Comparison of ENCODE assay signal across 12 cellular contexts in the genomic region with DNA sequence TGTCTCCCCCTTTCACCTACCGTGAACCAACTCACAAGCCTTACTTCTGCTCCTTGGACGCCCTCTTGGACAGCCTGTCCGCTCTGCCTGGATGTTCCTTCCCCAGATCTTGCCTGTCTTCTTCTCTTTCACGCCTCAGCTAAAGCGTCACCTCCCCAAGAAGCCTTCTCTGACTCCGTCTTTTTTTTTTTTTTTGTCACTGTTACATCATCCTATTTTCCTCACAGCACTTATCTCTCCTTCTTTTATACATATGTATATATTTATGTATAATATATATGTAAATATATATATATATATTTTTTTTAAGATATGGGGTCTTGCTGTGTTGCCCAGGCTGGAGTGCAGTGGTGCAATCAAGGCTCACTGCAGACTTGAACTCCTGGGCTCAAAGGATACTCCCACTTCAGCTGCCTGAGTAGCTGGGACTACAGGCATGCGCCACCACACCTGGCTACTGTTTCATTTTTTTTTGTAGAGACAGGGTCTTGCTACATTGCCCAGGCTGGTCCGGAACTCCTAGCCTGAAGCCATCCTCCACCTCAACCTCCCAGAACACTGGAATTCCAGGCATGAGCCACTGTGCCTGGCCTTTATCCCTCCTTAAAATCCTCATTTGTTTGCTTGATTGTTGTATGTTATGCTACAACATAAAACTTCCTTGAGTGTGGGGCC. TPM values are rescaled to one million over a fixed set of nuclear protein-coding genes. Genes with fewer than 3 reads are reported as not detected.
A peak's percentile ranks its signal among the peaks of the same experiment; 100 is the strongest.
DNase-seq lines count a peak whose midpoint lies in the region; ATAC-seq and TF ChIP-seq lines count a peak whose summit lies in the region.
"Had no signal": no experiment of that assay in that cellular context is flagged by ENCODE, and none has a peak within 500 bp of the region (broad histone marks: within the 10 kb centered on the region; RNA-seq: fewer than 3 reads in every experiment).

No MANE protein-coding gene starts in this region.

- H3K9me3 Mint-ChIP-seq in activated naive CD4-positive, alpha-beta T cell treated with anti-CD3 and anti-CD28 coated beads, Interleukin-2, amount 10 ng/mL, durations not matched to agents 7 days and 5 days, result no peaks in the 10 kb centered on the region
- peaks cover 1% of the 10 kb centered on the region for H3K9me3 Mint-ChIP-seq in activated CD8-positive, alpha-beta T cell treated with anti-CD3 and anti-CD28 coated beads for 36 hours
- peaks cover 5% of the 10 kb centered on the region for H3K9me3 Mint-ChIP-seq in neural progenitor cell

- H3K36me3 ChIP-seq in left lung (no peaks in the 10 kb centered on the region), suprapubic skin (no peaks in the 10 kb centered on the region), neural progenitor cell (no peaks in the 10 kb centered on the region), A673 (ENCODE audit: insufficient read depth, low read length, poor library complexity, severe bottlenecking) (no peaks in the 10 kb centered on the region)
- H3K36me3 ChIP-seq: thoracic aorta had no signal

- peak overlapping the region; percentile 91 for H3K27ac Mint-ChIP-seq in activated naive CD4-positive, alpha-beta T cell treated with anti-CD3 and anti-CD28 coated beads, Interleukin-2, amount 10 ng/mL, durations not matched to agents 7 days and 5 days
- H3K27ac Mint-ChIP-seq in activated CD8-positive, alpha-beta T cell treated with anti-CD3 and anti-CD28 coated beads for 36 hours, result peak overlapping the region; percentile 96
- H3K27ac Mint-ChIP-seq in neural progenitor cell, result no peak overlapping the region

- H3K9me3 ChIP-seq in left lung, result no peaks in the 10 kb centered on the region
- no peaks in the 10 kb centered on the region for H3K9me3 ChIP-seq in suprapubic skin
- H3K9me3 ChIP-seq in neural progenitor cell (ENCODE audit: low read depth), result no peaks in the 10 kb centered on the region
- H3K9me3 ChIP-seq in A673 (ENCODE audit: low read depth, low read length, poor library complexity, severe bottlenecking), result no peaks in the 10 kb centered on the region
- H3K9me3 ChIP-seq: thoracic aorta had no signal

- no peak overlapping the region for H3K4me2 ChIP-seq in neural progenitor cell

- no TSS peak for BruUV-seq in A673 (replicated peaks; lab: Mats Ljungman, UMichigan)

- no peak for ATAC-seq in activated CD8-positive, alpha-beta T cell treated with anti-CD3 and anti-CD28 coated beads for 36 hours
- ATAC-seq in left lung, result no peak

- peaks cover 27% of the 10 kb centered on the region for H3K27me3 Mint-ChIP-seq in activated naive CD4-positive, alpha-beta T cell treated with anti-CD3 and anti-CD28 coated beads, Interleukin-2, amount 10 ng/mL, durations not matched to agents 7 days and 5 days
- peaks cover 11% of the 10 kb centered on the region for H3K27me3 Mint-ChIP-seq in activated CD8-positive, alpha-beta T cell treated with anti-CD3 and anti-CD28 coated beads for 36 hours
- peaks cover 2% of the 10 kb centered on the region for H3K27me3 Mint-ChIP-seq in neural progenitor cell (ENCODE audit: insufficient read depth, low read depth)

- H3K4me3 ChIP-seq in left lung (no peak overlapping the region), suprapubic skin (no peak overlapping the region), neural progenitor cell (no peak overlapping the region), A673 (ENCODE audit: low read depth, low read length, poor library complexity, severe bottlenecking) (no peak overlapping the region)

- intact Hi-C loops in activated CD8-positive, alpha-beta T cell treated with anti-CD3 and anti-CD28 coated beads for 36 hours (cut with micrococcal nuclease), result loop anchor here (2.0 to 10.0 kb wide), 2 partner anchors 15 to 145 kb away; no protein-coding TSS in a partner anchor
- intact Hi-C loops in left lung (cut with DNase I) (no loop called here), A673 (cut with micrococcal nuclease; ENCODE audit: unreplicated experiment) (loop anchor here (10.0 kb wide), 1 partner anchor 165 kb away; no protein-coding TSS in a partner anchor)

- TF ChIP-seq EP300 in suprapubic skin (IDR thresholded peaks at IDR 0.05), result no peak

- CTCF ChIA-PET in activated naive CD4-positive, alpha-beta T cell treated with anti-CD3 and anti-CD28 coated beads, Interleukin-2, amount 10 ng/mL, durations not matched to agents 7 days and 5 days (lab: Charles Lee), result interaction anchor here (0.7 to 1.1 kb wide), 2 partner anchors 11 to 30 kb away, joined by 3 to 4 read pairs; no protein-coding TSS in a partner anchor
- CTCF ChIA-PET in activated CD8-positive, alpha-beta T cell treated with anti-CD3 and anti-CD28 coated beads for 36 hours (lab: Charles Lee), result interaction anchor here (0.6 to 2.5 kb wide), 4 partner anchors 9 to 86 kb away, joined by 3 to 10 read pairs (median 4); no protein-coding TSS in a partner anchor
- CTCF ChIA-PET in A673 (lab: Charles Lee), result no interaction called here

- no peak for DNase-seq in activated naive CD4-positive, alpha-beta T cell treated with anti-CD3 and anti-CD28 coated beads, Interleukin-2, amount 10 ng/mL, durations not matched to agents 7 days and 5 days
- DNase-seq in activated naive CD4-positive, alpha-beta T cell treated with Interleukin-2 at 50 U/mL for 16 hours, result no peak
- DNase-seq in activated CD8-positive, alpha-beta T cell treated with anti-CD3 and anti-CD28 coated beads for 36 hours, result no peak
- DNase-seq in left lung (no peak), suprapubic skin (ENCODE audit: low spot score in 2 of 2) (peak in 1 of 2 donors; percentile 15), neural progenitor cell (ENCODE audit: low spot score) (no peak), A673 (ENCODE audit: low spot score) (no peak)
- no peak for DNase-seq in stimulated activated CD4-positive, alpha-beta T cell treated with anti-CD3 and anti-CD28 coated beads, Interleukin-4, amount 100 ng/mL, for 4 hours
- DNase-seq: activated gamma-delta T cell, NCI-H2029, T1000 had no signal

- no peak for TF ChIP-seq POLR2A in suprapubic skin (IDR thresholded peaks at IDR 0.05)

- peak overlapping the region; percentile 71 for H3K4me3 Mint-ChIP-seq in activated naive CD4-positive, alpha-beta T cell treated with anti-CD3 and anti-CD28 coated beads, Interleukin-2, amount 10 ng/mL, durations not matched to agents 7 days and 5 days
- peak overlapping the region; percentile 70 for H3K4me3 Mint-ChIP-seq in activated CD8-positive, alpha-beta T cell treated with anti-CD3 and anti-CD28 coated beads for 36 hours
- H3K4me3 Mint-ChIP-seq in neural progenitor cell, result no peak overlapping the region

- H2AFZ ChIP-seq in neural progenitor cell (replicated peaks), result no peak overlapping the region

- H3K4me1 Mint-ChIP-seq in activated naive CD4-positive, alpha-beta T cell treated with anti-CD3 and anti-CD28 coated beads, Interleukin-2, amount 10 ng/mL, durations not matched to agents 7 days and 5 days, result peaks cover 56% of the 10 kb centered on the region
- peaks cover 42% of the 10 kb centered on the region for H3K4me1 Mint-ChIP-seq in activated CD8-positive, alpha-beta T cell treated with anti-CD3 and anti-CD28 coated beads for 36 hours (ENCODE audit: low read depth)
- H3K4me1 Mint-ChIP-seq in neural progenitor cell, result peaks cover 6% of the 10 kb centered on the region

- H3K4me1 ChIP-seq in left lung (peaks cover 0 to 38% of the 10 kb centered on the region in 2 donors), suprapubic skin (peaks cover 4% of the 10 kb centered on the region), neural progenitor cell (no peaks in the 10 kb centered on the region), A673 (ENCODE audit: insufficient read depth, low read length, poor library complexity, severe bottlenecking) (no peaks in the 10 kb centered on the region)

- peak overlapping the region; percentile 77 to 89 for H3K27ac ChIP-seq in left lung
- H3K27ac ChIP-seq in suprapubic skin, result peak overlapping the region; percentile 26
- H3K27ac ChIP-seq in neural progenitor cell, result no peak overlapping the region
- H3K27ac ChIP-seq in A673 (ENCODE audit: low read depth, low read length, poor library complexity, severe bottlenecking), result no peak overlapping the region
- H3K27ac ChIP-seq: thoracic aorta had no signal

- H3K27me3 ChIP-seq in left lung (no peaks in the 10 kb centered on the region), suprapubic skin (no peaks in the 10 kb centered on the region), neural progenitor cell (no peaks in the 10 kb centered on the region), A673 (replicated peaks; ENCODE audit: insufficient read depth, low read depth, low read length, poor library complexity) (no peaks in the 10 kb centered on the region)

- H4K20me1 ChIP-seq in neural progenitor cell (ENCODE audit: low read depth), result no peaks in the 10 kb centered on the region

- WGBS in suprapubic skin, result 87% methylated on average over 8 of the region's 8 CpGs

- POLR2A ChIA-PET in activated CD8-positive, alpha-beta T cell treated with anti-CD3 and anti-CD28 coated beads for 36 hours (lab: Charles Lee), result interaction anchor here (0.7 to 2.2 kb wide), 4 partner anchors 15 to 295 kb away, joined by 3 to 6 read pairs (median 4); a partner anchor contains a TSS
- POLR2A ChIA-PET in A673 (lab: Charles Lee; ENCODE audit: low non-redundant PET), result no interaction called here

- no peaks in the 10 kb centered on the region for H3F3A ChIP-seq in neural progenitor cell (ENCODE audit: low read depth)

- TF ChIP-seq CTCF in activated CD8-positive, alpha-beta T cell treated with anti-CD3 and anti-CD28 coated beads for 36 hours (IDR thresholded peaks at IDR 0.05), result no peak
- TF ChIP-seq CTCF in left lung (IDR thresholded peaks at IDR 0.05), result no peak
- no peak for TF ChIP-seq CTCF in suprapubic skin (IDR thresholded peaks at IDR 0.05)
- no peak for TF ChIP-seq CTCF in neural progenitor cell (IDR thresholded peaks at IDR 0.05)
- no peak for TF ChIP-seq CTCF in A673 (conservative IDR thresholded peaks at IDR 0.05; ENCODE audit: low read depth, low read length)

- H3K79me2 ChIP-seq in neural progenitor cell (ENCODE audit: low read depth), result no peaks in the 10 kb centered on the region

- H3K9ac ChIP-seq in neural progenitor cell, result no peak overlapping the region

- peaks cover 12% of the 10 kb centered on the region for H3K36me3 Mint-ChIP-seq in activated naive CD4-positive, alpha-beta T cell treated with anti-CD3 and anti-CD28 coated beads, Interleukin-2, amount 10 ng/mL, durations not matched to agents 7 days and 5 days
- H3K36me3 Mint-ChIP-seq in activated CD8-positive, alpha-beta T cell treated with anti-CD3 and anti-CD28 coated beads for 36 hours (ENCODE audit: low read depth), result peaks cover 8% of the 10 kb centered on the region
- H3K36me3 Mint-ChIP-seq in neural progenitor cell, result no peaks in the 10 kb centered on the region

RNA-seq across cellular contexts. Expression of a gene that starts 16.5 kb away (rescaled TPM):
- 10 to 100 TPM; 24.4 to 24.7 TPM for total RNA-seq in activated CD8-positive, alpha-beta T cell treated with anti-CD3 and anti-CD28 coated beads for 36 hours
- total RNA-seq in left lung, result 10 to 100 TPM; 36.9 to 43.5 TPM
- 10 to 100 TPM; 30.2 to 55.5 (median 36.6) TPM for total RNA-seq in suprapubic skin
- total RNA-seq in neural progenitor cell (ENCODE audit: low replicate concordance), result 21.4 and 24.0 TPM in 2 replicates
- total RNA-seq in A673 (2021), result 15.0 and 20.3 TPM in 2 replicates

Comparison
In these comparisons a context has a peak if more than half of its experiments do, and no peak if none do; other contexts are left out.
1. H3K27ac ChIP-seq: peak in left lung (2 of 2) and suprapubic skin (single experiment); none in neural progenitor cell (single experiment) and A673 (single experiment).
2. intact Hi-C loops: an anchor here in activated CD8-positive, alpha-beta T cell treated with anti-CD3 and anti-CD28 coated beads for 36 hours (2.0 to 10.0 kb wide) and A673 (10.0 kb wide); none called in left lung.